ENCODE assay signal across 9 cellular contexts in genomic region chr2:207133493-207133861, GRCh38. TPM values are rescaled to one million over a fixed set of nuclear protein-coding genes. Genes with fewer than 3 reads are reported as not detected.
DNase-seq lines count a peak whose midpoint lies in the region; ATAC-seq and TF ChIP-seq lines count a peak whose summit lies in the region.
"Had no signal": no experiment of that assay in that cellular context is flagged by ENCODE, and none has a peak within 500 bp of the region (broad histone marks: within the 10 kb centered on the region; RNA-seq: fewer than 3 reads in every experiment).

No MANE protein-coding gene starts in this region.

- H2AFZ ChIP-seq in KMS-11 (ENCODE audit: low read depth) (peak overlapping the region; percentile 63), PC-3 (ENCODE audit: low read length) (peak overlapping the region; percentile 3; the same call in 1 of the 2 replicates)

- H3K27ac ChIP-seq in KMS-11 = peak overlapping the region; percentile 84
- peak overlapping the region; percentile 40 for H3K27ac ChIP-seq in PC-3 (ENCODE audit: low read length)
- peak overlapping the region; percentile 99 for H3K27ac ChIP-seq in right cardiac atrium (ENCODE audit: low read length)
- H3K27ac ChIP-seq in spleen = peak overlapping the region in 5 of 8 donors; percentile 30 to 95 (median 78)

- H3K27me3 ChIP-seq in KMS-11 (ENCODE audit: insufficient read depth, low read depth) (no peaks in the 10 kb centered on the region), PC-3 (ENCODE audit: low read length) (no peaks in the 10 kb centered on the region), right cardiac atrium (ENCODE audit: control insufficient read depth, insufficient read depth) (no peaks in the 10 kb centered on the region), spleen (replicated peaks in 1 of 7) (no peaks in the 10 kb centered on the region)

- no peaks in the 10 kb centered on the region for H3F3A ChIP-seq in PC-3 (ENCODE audit: low read length, unreplicated experiment)

- no TSS peak for BruUV-seq in PC-3 (replicated peaks; lab: Mats Ljungman, UMichigan)

- H3K4me1 ChIP-seq in KMS-11 (ENCODE audit: low read depth, poor library complexity, severe bottlenecking) (peaks cover 81% of the 10 kb centered on the region), PC-3 (ENCODE audit: insufficient read depth, low read length) (peaks cover 34% of the 10 kb centered on the region), right cardiac atrium (ENCODE audit: control insufficient read depth, insufficient read depth, low read length) (peaks cover 37% of the 10 kb centered on the region), spleen (peaks cover 25 to 99% (median 57%) of the 10 kb centered on the region in 6 donors)

- H4K20me1 ChIP-seq in KMS-11 (ENCODE audit: insufficient read depth) = no peaks in the 10 kb centered on the region
- no peaks in the 10 kb centered on the region for H4K20me1 ChIP-seq in PC-3 (ENCODE audit: low read length)

- no peak for TF ChIP-seq CTCF in KMS-11 (conservative IDR thresholded peaks at IDR 0.05; ENCODE audit: low read depth, low read length)
- TF ChIP-seq CTCF in PC-3 (conservative IDR thresholded peaks at IDR 0.05; ENCODE audit: low read depth, low read length) = no peak
- no peak for TF ChIP-seq CTCF in spleen (IDR thresholded peaks at IDR 0.05 in 8 of 11, conservative IDR thresholded peaks at IDR 0.05 in 3 of 11)

- no peaks in the 10 kb centered on the region for H3K36me3 ChIP-seq in KMS-11 (ENCODE audit: insufficient read depth)
- H3K36me3 ChIP-seq in PC-3 (ENCODE audit: low read depth, low read length) = no peaks in the 10 kb centered on the region
- H3K36me3 ChIP-seq in spleen = no peaks in the 10 kb centered on the region

- no peaks in the 10 kb centered on the region for H3K9me2 ChIP-seq in PC-3 (replicated peaks; ENCODE audit: low read length)

- H3K4me2 ChIP-seq in KMS-11 (peak overlapping the region; percentile 78), PC-3 (ENCODE audit: low read length) (peak overlapping the region; percentile 44)

- DNase-seq in PC-3 (no peak), right cardiac atrium (peak in 1 of 3 donors; percentile 56), spleen (no peak), H4 (ENCODE audit: low spot score) (no peak), iPS-NIHi7 (ENCODE audit: extremely low spot score) (no peak)
- DNase-seq: activated naive CD8-positive, alpha-beta T cell treated with anti-CD3 and anti-CD28 coated beads, Interleukin-2, amount 50 U/mL, for 24 hours had no signal

- WGBS in right cardiac atrium = 47% methylated on average over 5 of the region's 5 CpGs
- 65 to 81% (median 73%) methylated on average over 5 of the region's 5 CpGs for WGBS in spleen, 5 donors

- POLR2A ChIA-PET in PC-3 (lab: Charles Lee; ENCODE audit: unreplicated experiment) = no interaction called here

- peaks cover 38% of the 10 kb centered on the region for H3K79me2 ChIP-seq in KMS-11 (ENCODE audit: insufficient read depth, low read depth)
- H3K79me2 ChIP-seq in PC-3 (ENCODE audit: low read length) = peaks cover 17% of the 10 kb centered on the region; the same call in 1 of the 2 replicates

- no peak for TF ChIP-seq POLR2A in spleen (IDR thresholded peaks at IDR 0.05)

- H3K9me3 ChIP-seq in PC-3 (ENCODE audit: low read length) (no peaks in the 10 kb centered on the region), right cardiac atrium (ENCODE audit: control insufficient read depth, low read length) (no peaks in the 10 kb centered on the region), spleen (no peaks in the 10 kb centered on the region)

- intact Hi-C loops in PC-3 (cut with micrococcal nuclease) = no loop called here
- intact Hi-C loops in right cardiac atrium (cut with DNase I) = no loop called here
- intact Hi-C loops in spleen (cut with DNase I; ENCODE audit: low total_unique reads) = no loop called here

- peak overlapping the region; percentile 55; the same call in 1 of the 2 replicates for H3K9ac ChIP-seq in KMS-11
- no peak overlapping the region for H3K9ac ChIP-seq in PC-3 (ENCODE audit: low read length)

- ATAC-seq in PC-3 (peak; percentile 30; the same call in 1 of the 2 replicates), right cardiac atrium (peak; percentile 26 to 42), HG02610 (IDR thresholded peaks at IDR 0.05; ENCODE audit: unreplicated experiment) (no peak)
- ATAC-seq in activated CD4-positive, CD25-positive, alpha-beta regulatory T cell treated with anti-CD3 and anti-CD28 coated beads, Interleukin-2, amount 50 U/mL, for 24 hours = no peak
- ATAC-seq: activated naive CD8-positive, alpha-beta T cell treated with anti-CD3 and anti-CD28 coated beads, Interleukin-2, amount 50 U/mL, for 24 hours had no signal

- H3K4me3 ChIP-seq in KMS-11 (IDR thresholded peaks at IDR 0.05; ENCODE audit: insufficient read depth, low read depth, low read length) = no peak overlapping the region
- 0 out of 2 replicates have a peak overlapping the region, but pooled peaks have one; percentile 2 for H3K4me3 ChIP-seq in PC-3 (ENCODE audit: low read length)
- no peak overlapping the region for H3K4me3 ChIP-seq in right cardiac atrium (ENCODE audit: low read length)
- no peak overlapping the region for H3K4me3 ChIP-seq in spleen

- CTCF ChIA-PET in PC-3 (lab: Charles Lee) = no interaction called here

RNA-seq across cellular contexts. Expression of gene KLF7, which starts 32.3 kb away (rescaled TPM):
- total RNA-seq in PC-3 (2014; rRNA removed) (4.0 and 5.6 TPM in 2 replicates), right cardiac atrium (10 to 100 TPM; 18.2 to 35.6 (median 27.0) TPM), spleen (10 to 100 TPM; 23.6 to 74.4 (median 43.3) TPM)
- polyA plus RNA-seq in right cardiac atrium (6.0 TPM), spleen (1 to 10 TPM; 2.9 to 3.8 (median 2.9) TPM)
- 2.6 and 6.8 TPM in 2 replicates for total RNA-seq in H4 (2014; rRNA removed; shearing (Covaris generic))

Comparison
In these comparisons a context has a peak if more than half of its experiments do, and no peak if none do; other contexts are left out.
1. H3K27ac ChIP-seq: peak in every context shown above with its lines; median percentile 99 in right cardiac atrium; 84 in KMS-11; 78 in spleen; 40 in PC-3.
2. ATAC-seq: peak in PC-3 (single experiment) and right cardiac atrium (2 of 2); none in HG02610 (single experiment) and activated CD4-positive, CD25-positive, alpha-beta regulatory T cell treated with anti-CD3 and anti-CD28 coated beads, Interleukin-2, amount 50 U/mL, for 24 hours (0 of 2).